ENCODE assay signal across 17 cellular contexts in genomic region chr10:608331-609265, GRCh38.
DNase-seq lines count a peak whose midpoint lies in the region; ATAC-seq, FAIRE-seq and TF ChIP-seq lines count a peak whose summit lies in the region.
"Had no signal": no experiment of that assay in that cellular context is flagged by ENCODE, and none has a peak within 500 bp of the region (broad histone marks: within the 10 kb centered on the region; RNA-seq: fewer than 3 reads in every experiment).

No MANE protein-coding gene starts in this region.

- H3K4me1 Mint-ChIP-seq in activated naive CD8-positive, alpha-beta T cell treated with anti-CD3 and anti-CD28 coated beads, Interleukin-2, amount 50 U/mL, for 24 hours = peaks cover 25% of the 10 kb centered on the region
- peaks cover 10% of the 10 kb centered on the region for H3K4me1 Mint-ChIP-seq in activated naive CD8-positive, alpha-beta T cell treated with anti-CD3 and anti-CD28 coated beads for 36 hours
- H3K4me1 Mint-ChIP-seq in stimulated activated effector memory CD8-positive, alpha-beta T cell treated with anti-CD3 and anti-CD28 coated beads, Interleukin-12 subunit alpha, Interleukin-12 subunit beta, amount 100 ng/mL, for 72 hours = peaks cover 25% of the 10 kb centered on the region

- H3K27me3 Mint-ChIP-seq in activated naive CD8-positive, alpha-beta T cell treated with anti-CD3 and anti-CD28 coated beads, Interleukin-2, amount 50 U/mL, for 24 hours = no peaks in the 10 kb centered on the region
- peaks cover 4% of the 10 kb centered on the region for H3K27me3 Mint-ChIP-seq in activated naive CD8-positive, alpha-beta T cell treated with anti-CD3 and anti-CD28 coated beads for 36 hours

- no peak overlapping the region for H3K4me3 ChIP-seq in fibroblast of the aortic adventitia (ENCODE audit: low read depth, low read length)
- H3K4me3 ChIP-seq: prostate gland had no signal

- DNase-seq in activated naive CD8-positive, alpha-beta T cell treated with anti-CD3 and anti-CD28 coated beads, Interleukin-2, amount 50 U/mL, for 24 hours = no peak
- no peak for DNase-seq in activated naive CD8-positive, alpha-beta T cell treated with anti-CD3 and anti-CD28 coated beads for 36 hours
- peak; percentile 34 for DNase-seq in fibroblast of the aortic adventitia (ENCODE audit: low read depth)
- no peak for DNase-seq in stimulated activated effector memory CD8-positive, alpha-beta T cell treated with anti-CD3 and anti-CD28 coated beads, Interleukin-12 subunit alpha, Interleukin-12 subunit beta, amount 100 ng/mL, for 72 hours (ENCODE audit: low spot score in 2 of 2)
- no peak for DNase-seq in D721Med (ENCODE audit: insufficient read length, low spot score)
- DNase-seq in GM03348 (ENCODE audit: low spot score) = no peak
- DNase-seq in NCI-H2107 treated with DMSO at 0.1 percent for 48 hours (lab: John Stamatoyannopoulos, UW; ENCODE audit: unreplicated experiment) = no peak
- DNase-seq: activated CD4-positive, alpha-beta T cell treated with anti-CD3 and anti-CD28 coated beads for 48 hours; activated T-cell treated with anti-CD3 and anti-CD28 coated beads, Interleukin-2, amount 50 U/mL, for 4 hours; Calu3; NCI-H345; SHP77 treated with DMSO at 0.1 percent for 48 hours had no signal

- peak overlapping the region; percentile 98 for H3K27ac ChIP-seq in VCaP
- H3K27ac ChIP-seq: HL-60, KMS-11, prostate gland had no signal

- TF ChIP-seq CTCF in VCaP (conservative IDR thresholded peaks at IDR 0.05) (no peak), fibroblast of the aortic adventitia (IDR thresholded peaks at IDR 0.05; ENCODE audit: insufficient read depth, low read length) (no peak), D721Med (IDR thresholded peaks at IDR 0.05; ENCODE audit: insufficient read depth, missing control alignments) (no peak)

- H3K36me3 Mint-ChIP-seq in activated naive CD8-positive, alpha-beta T cell treated with anti-CD3 and anti-CD28 coated beads, Interleukin-2, amount 50 U/mL, for 24 hours (ENCODE audit: low read depth) = peaks cover 2% of the 10 kb centered on the region
- no peaks in the 10 kb centered on the region for H3K36me3 Mint-ChIP-seq in activated naive CD8-positive, alpha-beta T cell treated with anti-CD3 and anti-CD28 coated beads for 36 hours
- no peaks in the 10 kb centered on the region for H3K36me3 Mint-ChIP-seq in stimulated activated effector memory CD8-positive, alpha-beta T cell treated with anti-CD3 and anti-CD28 coated beads, Interleukin-12 subunit alpha, Interleukin-12 subunit beta, amount 100 ng/mL, for 72 hours

- peak overlapping the region; percentile 59 for H3K27ac Mint-ChIP-seq in activated naive CD8-positive, alpha-beta T cell treated with anti-CD3 and anti-CD28 coated beads, Interleukin-2, amount 50 U/mL, for 24 hours
- H3K27ac Mint-ChIP-seq in activated naive CD8-positive, alpha-beta T cell treated with anti-CD3 and anti-CD28 coated beads for 36 hours = no peak overlapping the region
- peak overlapping the region; percentile 68 for H3K27ac Mint-ChIP-seq in stimulated activated effector memory CD8-positive, alpha-beta T cell treated with anti-CD3 and anti-CD28 coated beads, Interleukin-12 subunit alpha, Interleukin-12 subunit beta, amount 100 ng/mL, for 72 hours

- FAIRE-seq in D721Med (lab: Jason Lieb, UNC) = no peak
- FAIRE-seq: GM19239 had no signal

- peaks cover 7% of the 10 kb centered on the region for H3K9me3 Mint-ChIP-seq in activated naive CD8-positive, alpha-beta T cell treated with anti-CD3 and anti-CD28 coated beads, Interleukin-2, amount 50 U/mL, for 24 hours
- peaks cover 6% of the 10 kb centered on the region for H3K9me3 Mint-ChIP-seq in activated naive CD8-positive, alpha-beta T cell treated with anti-CD3 and anti-CD28 coated beads for 36 hours
- H3K9me3 Mint-ChIP-seq in stimulated activated effector memory CD8-positive, alpha-beta T cell treated with anti-CD3 and anti-CD28 coated beads, Interleukin-12 subunit alpha, Interleukin-12 subunit beta, amount 100 ng/mL, for 72 hours = peaks cover 9% of the 10 kb centered on the region

- ATAC-seq in activated naive CD8-positive, alpha-beta T cell treated with anti-CD3 and anti-CD28 coated beads, Interleukin-2, amount 50 U/mL, for 24 hours = no peak
- ATAC-seq in stimulated activated effector memory CD8-positive, alpha-beta T cell treated with anti-CD3 and anti-CD28 coated beads, Interleukin-12 subunit alpha, Interleukin-12 subunit beta, amount 100 ng/mL, for 72 hours = peak; percentile 61

- no peak overlapping the region for H3K4me3 Mint-ChIP-seq in activated naive CD8-positive, alpha-beta T cell treated with anti-CD3 and anti-CD28 coated beads, Interleukin-2, amount 50 U/mL, for 24 hours
- no peak overlapping the region for H3K4me3 Mint-ChIP-seq in activated naive CD8-positive, alpha-beta T cell treated with anti-CD3 and anti-CD28 coated beads for 36 hours
- no peak overlapping the region for H3K4me3 Mint-ChIP-seq in stimulated activated effector memory CD8-positive, alpha-beta T cell treated with anti-CD3 and anti-CD28 coated beads, Interleukin-12 subunit alpha, Interleukin-12 subunit beta, amount 100 ng/mL, for 72 hours
- H3K4me3 Mint-ChIP-seq: activated T-cell treated with anti-CD3 and anti-CD28 coated beads, Interleukin-2, amount 50 U/mL, for 4 hours had no signal
